18 cellular contexts compared by ENCODE assay signal in the genomic region with DNA sequence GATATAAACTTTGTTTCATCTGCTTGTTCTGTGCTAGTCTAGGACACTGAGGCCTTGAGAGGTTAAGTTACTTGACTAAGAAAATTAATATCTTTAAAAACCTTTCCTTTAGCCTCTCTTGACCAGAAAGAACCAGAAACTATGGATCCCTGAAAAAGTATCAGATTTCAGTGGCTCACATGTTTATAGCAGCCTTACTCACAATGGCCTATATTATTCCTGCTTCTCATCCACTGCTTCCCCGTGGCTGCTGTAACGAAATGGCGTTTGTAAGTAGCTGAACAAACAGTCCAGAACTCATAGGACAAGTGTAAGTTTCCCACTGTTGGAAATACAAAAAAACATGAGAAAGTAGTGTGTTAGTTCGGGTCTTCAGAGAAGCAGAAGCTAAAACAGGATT. TPM values are rescaled to one million over a fixed set of nuclear protein-coding genes. Genes with fewer than 3 reads are reported as not detected.
A peak's percentile ranks its signal among the peaks of the same experiment; 100 is the strongest.
DNase-seq lines count a peak whose midpoint lies in the region; ATAC-seq and TF ChIP-seq lines count a peak whose summit lies in the region.
"Had no signal": no experiment of that assay in that cellular context is flagged by ENCODE, and none has a peak within 500 bp of the region (broad histone marks: within the 10 kb centered on the region; RNA-seq: fewer than 3 reads in every experiment).

No MANE protein-coding gene starts in this region.

- peaks cover 0 to 25% (median 6%) of the 10 kb centered on the region in 7 donors for H3K27me3 ChIP-seq in spleen (replicated peaks in 1 of 7)

- DNase-seq in NCI-H2107 treated with DMSO at 0.1 percent for 48 hours (lab: John Stamatoyannopoulos, UW; ENCODE audit: unreplicated experiment) (peak; percentile 39), NCI-H2107 (lab: John Stamatoyannopoulos, UW) (no peak), astrocyte of the spinal cord (ENCODE audit: low read depth, low spot score) (peak; percentile 55), iris pigment epithelial cell (ENCODE audit: low read depth) (peak; percentile 70), substantia nigra (lab: John Stamatoyannopoulos, UW) (peak in 3 of 49 donors; percentile 6 to 22 (median 6)), spleen (no peak)
- DNase-seq in activated naive CD4-positive, alpha-beta T cell (lab: John Stamatoyannopoulos, UW): no peak
- DNase-seq: 8988T; activated CD8-positive, alpha-beta memory T cell treated with anti-CD3 and anti-CD28 coated beads for 24 hours; aorta; CD4-positive, CD25-positive, alpha-beta regulatory T cell; immature natural killer cell; NCI-H1092 treated with DMSO at 0.1 percent for 48 hours; NCI-H345; OCI-M1; posterior cingulate gyrus had no signal

- in situ Hi-C loops in astrocyte of the spinal cord (cut with HindIII; ENCODE audit: low sequenced_read_pairs): no loop called here

- TF ChIP-seq CTCF in astrocyte of the spinal cord (IDR thresholded peaks at IDR 0.05; ENCODE audit: low read depth, low read length) (no peak), spleen (IDR thresholded peaks at IDR 0.05 in 8 of 11, conservative IDR thresholded peaks at IDR 0.05 in 3 of 11) (no peak)

- H3K36me3 ChIP-seq in spleen: no peaks in the 10 kb centered on the region

- H3K4me1 ChIP-seq in spleen: peaks cover 0 to 26% (median 21%) of the 10 kb centered on the region in 6 donors

- TF ChIP-seq POLR2A in spleen (IDR thresholded peaks at IDR 0.05): no peak

- H3K4me3 ChIP-seq in astrocyte of the spinal cord (ENCODE audit: low read depth, low read length) (no peak overlapping the region), spleen (no peak overlapping the region)
- H3K4me3 ChIP-seq: HAP-1 had no signal

- WGBS in spleen, 5 donors: 69 to 89% (median 84%) methylated on average over 4 of the region's 4 CpGs

- no peak for ATAC-seq in GM18517 (IDR thresholded peaks at IDR 0.05; ENCODE audit: unreplicated experiment)

- H3K27ac ChIP-seq in substantia nigra (ENCODE audit: low read depth, low read length, poor library complexity, severe bottlenecking): peak overlapping the region; percentile 68
- H3K27ac ChIP-seq in spleen: no peak overlapping the region

- H3K9me3 ChIP-seq in spleen: peaks cover 0 to 4% (median 0%) of the 10 kb centered on the region in 8 donors
- H3K9me3 ChIP-seq: HAP-1 had no signal

- intact Hi-C loops in spleen (cut with DNase I; ENCODE audit: low total_unique reads): no loop called here

RNA-seq across cellular contexts. Expression of a gene that starts 3.2 kb away (rescaled TPM):
- total RNA-seq in spleen: 100 to 1,000 TPM in 5 of 7 donors, 10 to 100 TPM in 2; 80.4 to 302 (median 133) TPM
- polyA plus RNA-seq in spleen: 10 to 100 TPM; 14.1 to 28.4 (median 15.1) TPM

Comparison
In these comparisons a context has a peak if more than half of its experiments do, and no peak if none do; other contexts are left out.
1. DNase-seq: peak in NCI-H2107 treated with DMSO at 0.1 percent for 48 hours (single experiment), astrocyte of the spinal cord (single experiment) and iris pigment epithelial cell (single experiment); none in NCI-H2107 (single experiment), activated naive CD4-positive, alpha-beta T cell (0 of 4) and spleen (single experiment).